In genomic region chr5:60066502-60066901, GRCh38 we compare ENCODE assay signal across 20 cellular contexts.
DNase-seq lines count a peak whose midpoint lies in the region; ATAC-seq and TF ChIP-seq lines count a peak whose summit lies in the region.
"Had no signal": no experiment of that assay in that cellular context is flagged by ENCODE, and none has a peak within 500 bp of the region (broad histone marks: within the 10 kb centered on the region; RNA-seq: fewer than 3 reads in every experiment).

No MANE protein-coding gene starts in this region.

- no peak for ATAC-seq in HG02798 (IDR thresholded peaks at IDR 0.05; ENCODE audit: poor library complexity, unreplicated experiment)

- peaks cover 4% of the 10 kb centered on the region; the same call in 1 of the 2 replicates for H3K4me1 ChIP-seq in GM23248 (ENCODE audit: insufficient read depth)
- H3K4me1 ChIP-seq: ascending aorta, Caco-2, colonic mucosa had no signal

- H3K27me3 Mint-ChIP-seq in T-helper 2 cell treated with Interferon-gamma antibody and Interleukin-4, amounts not matched to agents 5 μg/mL and 100 μg/mL, for 36 hours (ENCODE audit: low read depth) = no peaks in the 10 kb centered on the region
- H3K27me3 Mint-ChIP-seq: activated T-cell treated with anti-CD3 and anti-CD28 coated beads, Interleukin-2, amount 50 U/mL, for 24 hours had no signal

- no peaks in the 10 kb centered on the region for H3K36me3 ChIP-seq in GM23248 (ENCODE audit: low read depth)
- H3K36me3 ChIP-seq: ascending aorta, colonic mucosa had no signal

- TF ChIP-seq CTCF in RWPE1 (conservative IDR thresholded peaks at IDR 0.05; ENCODE audit: low read depth) = no peak
- TF ChIP-seq CTCF in cardiac fibroblast (IDR thresholded peaks at IDR 0.05; ENCODE audit: low read depth, low read length) = no peak

- H3K79me2 ChIP-seq in GM23248 (ENCODE audit: insufficient read depth) = no peaks in the 10 kb centered on the region

- 29 to 35% methylated on average over 2 of the region's 2 CpGs for whole genome bisulfite sequencing in GM23248 (ENCODE audit: low coverage in 1 of 2, low lambda C conversion rate in 2 of 2, missing lambda C conversion rate in 2 of 2), 2 experiments

- no peaks in the 10 kb centered on the region for H3K9me2 ChIP-seq in GM23248 (ENCODE audit: insufficient read depth)

- peaks cover 5% of the 10 kb centered on the region for H3K9me3 Mint-ChIP-seq in T-helper 2 cell treated with Interferon-gamma antibody and Interleukin-4, amounts not matched to agents 5 μg/mL and 100 μg/mL, for 36 hours

- CTCF ChIA-PET in RWPE1 (lab: Yijun Ruan, JAX) = interaction anchor here (0.6 kb wide), 1 partner anchor 85 kb away, joined by 3 read pairs; no protein-coding TSS in a partner anchor

- no peak overlapping the region for H3K4me3 Mint-ChIP-seq in T-helper 2 cell treated with Interferon-gamma antibody and Interleukin-4, amounts not matched to agents 5 μg/mL and 100 μg/mL, for 36 hours
- H3K4me3 Mint-ChIP-seq: activated T-cell treated with anti-CD3 and anti-CD28 coated beads, Interleukin-2, amount 50 U/mL, for 24 hours had no signal

- H3K9ac ChIP-seq in GM23248 = no peak overlapping the region

- H3K27ac Mint-ChIP-seq in T-helper 2 cell treated with Interferon-gamma antibody and Interleukin-4, amounts not matched to agents 5 μg/mL and 100 μg/mL, for 36 hours = no peak overlapping the region
- H3K27ac Mint-ChIP-seq: activated T-cell treated with anti-CD3 and anti-CD28 coated beads, Interleukin-2, amount 50 U/mL, for 24 hours had no signal

- no peaks in the 10 kb centered on the region for H3K27me3 ChIP-seq in GM23248 (replicated peaks; ENCODE audit: insufficient read depth)
- H3K27me3 ChIP-seq: ascending aorta, colonic mucosa had no signal

- POLR2A ChIA-PET in RWPE1 (lab: Yijun Ruan, JAX; ENCODE audit: low non-redundant PET) = no interaction called here

- no peak overlapping the region for H2AFZ ChIP-seq in GM23248

- H4K20me1 ChIP-seq in GM23248 (ENCODE audit: insufficient read depth) = no peaks in the 10 kb centered on the region

- H3K9me3 ChIP-seq in GM23248 (ENCODE audit: low read depth) = no peaks in the 10 kb centered on the region
- H3K9me3 ChIP-seq: Caco-2, colonic mucosa had no signal

- H3K36me3 Mint-ChIP-seq in T-helper 2 cell treated with Interferon-gamma antibody and Interleukin-4, amounts not matched to agents 5 μg/mL and 100 μg/mL, for 36 hours (ENCODE audit: low read depth) = no peaks in the 10 kb centered on the region

- DNase-seq in GM23248 = peak; percentile 4
- peak; percentile 6 for DNase-seq in RWPE1 (ENCODE audit: low spot score)
- peak; percentile 1 to 9 for DNase-seq in cardiac fibroblast (ENCODE audit: low read depth in 2 of 2)
- peak; percentile 41 for DNase-seq in non-pigmented ciliary epithelial cell (ENCODE audit: low read depth)
- DNase-seq in retina = no peak
- no peak for DNase-seq in D341Med (ENCODE audit: low spot score)
- DNase-seq in T-helper 2 cell treated with Interferon-gamma antibody and Interleukin-4, amounts not matched to agents 5 μg/mL and 100 μg/mL, for 36 hours (ENCODE audit: low spot score) = no peak
- DNase-seq: activated naive CD4-positive, alpha-beta T cell treated with Interleukin-2 at 50 U/mL for 16 hours; activated T-cell treated with anti-CD3 and anti-CD28 coated beads, Interleukin-2, amount 50 U/mL, for 24 hours; AML-193; Caco-2; colonic mucosa; mammary epithelial cell; MM.1S; NCI-H1694 treated with DMSO at 0.1 percent for 48 hours; nucleus accumbens; T-helper 2 cell; trophoblast cell had no signal

- H3K27ac ChIP-seq in GM23248 = no peak overlapping the region
- H3K27ac ChIP-seq in RWPE1 = no peak overlapping the region
- H3K27ac ChIP-seq: ascending aorta, colonic mucosa had no signal

- H3F3A ChIP-seq in GM23248 (ENCODE audit: insufficient read depth) = no peaks in the 10 kb centered on the region

- H3K4me3 ChIP-seq in GM23248 = no peak overlapping the region
- no peak overlapping the region for H3K4me3 ChIP-seq in cardiac fibroblast (replicated peaks in 1 of 2; ENCODE audit: low read depth in 2 of 2, low read length in 2 of 2)
- H3K4me3 ChIP-seq: ascending aorta, colonic mucosa had no signal

- H3K4me2 ChIP-seq in GM23248 (ENCODE audit: unreplicated experiment) = no peak overlapping the region

- in situ Hi-C loops in GM23248 (cut with MboI) = no loop called here

- H3K4me1 Mint-ChIP-seq in T-helper 2 cell treated with Interferon-gamma antibody and Interleukin-4, amounts not matched to agents 5 μg/mL and 100 μg/mL, for 36 hours (ENCODE audit: low read depth) = no peaks in the 10 kb centered on the region

Comparison
In these comparisons a context has a peak if more than half of its experiments do, and no peak if none do; other contexts are left out.
1. DNase-seq: peak in GM23248 (single experiment), RWPE1 (single experiment), cardiac fibroblast (2 of 2) and non-pigmented ciliary epithelial cell (single experiment); none in retina (single experiment), D341Med (single experiment) and T-helper 2 cell treated with Interferon-gamma antibody and Interleukin-4, amounts not matched to agents 5 μg/mL and 100 μg/mL, for 36 hours (single experiment).